ENCODE assay signal across 18 cellular contexts in genomic region chr2:139177041-139177440, GRCh38.
DNase-seq lines count a peak whose midpoint lies in the region; TF ChIP-seq lines count a peak whose summit lies in the region.
"Had no signal": no experiment of that assay in that cellular context is flagged by ENCODE, and none has a peak within 500 bp of the region (broad histone marks: within the 10 kb centered on the region; RNA-seq: fewer than 3 reads in every experiment).

No MANE protein-coding gene starts in this region.

- WGBS in mesodermal cell (ENCODE audit: insufficient coverage in 2 of 2), 2 experiments: 80% methylated on average over 1 of the region's 3 CpGs; no CpG with 5 or more reads in 1 of the 2 experiments

- no peaks in the 10 kb centered on the region for H3K36me3 ChIP-seq in BE2C
- H3K36me3 ChIP-seq in mesodermal cell (ENCODE audit: control insufficient read depth, insufficient read depth, low read length): no peaks in the 10 kb centered on the region

- H3K4me3 ChIP-seq in BE2C (ENCODE audit: low read depth, low read length) (no peak overlapping the region), mesodermal cell (ENCODE audit: extremely low read depth, insufficient read depth, low read length, poor library complexity, severe bottlenecking) (no peak overlapping the region)

- peak; percentile 68 for DNase-seq in BE2C
- peak; percentile 72 for DNase-seq in NCI-H146 (lab: John Stamatoyannopoulos, UW)
- DNase-seq in OCI-M1 (lab: John Stamatoyannopoulos, UW): peak; percentile 26
- DNase-seq in NCI-H524 treated with DMSO at 0.1 percent for 48 hours (lab: John Stamatoyannopoulos, UW): no peak
- DNase-seq in T-helper 1 cell: no peak
- DNase-seq in SW 1271 (lab: John Stamatoyannopoulos, UW): no peak
- DNase-seq: ACHN; AML-193; Calu3; CD4-positive, alpha-beta T cell; DMS79 treated with DMSO at 0.1 percent for 48 hours; H7; NCI-H187; NCI-H510A treated with DMSO at 0.1 percent for 48 hours; NK-92 treated with Interleukin-12 subunit alpha and Interleukin-12 subunit beta, amount 100 ng/mL, for 24 hours had no signal

- no peak for TF ChIP-seq CTCF in BE2C (IDR thresholded peaks at IDR 0.05; ENCODE audit: low read depth, low read length)

- peak overlapping the region; percentile 75 for H3K27ac ChIP-seq in mesodermal cell (ENCODE audit: low read depth, low read length, severe bottlenecking)
- H3K27ac ChIP-seq: KMS-11, RWPE1 had no signal

- H3K9me3 ChIP-seq in BE2C (no peaks in the 10 kb centered on the region), mesodermal cell (ENCODE audit: control insufficient read depth, low read length) (peaks cover 3% of the 10 kb centered on the region)

- no peaks in the 10 kb centered on the region for H3K27me3 ChIP-seq in BE2C

- H3K4me1 ChIP-seq in BE2C (peaks cover 5% of the 10 kb centered on the region), mesodermal cell (ENCODE audit: control insufficient read depth, insufficient read depth, low read length, poor library complexity, severe bottlenecking) (peaks cover 8% of the 10 kb centered on the region)

Comparison
In these comparisons a context has a peak if more than half of its experiments do, and no peak if none do; other contexts are left out.
1. DNase-seq: peak in BE2C (single experiment), NCI-H146 (single experiment) and OCI-M1 (single experiment); none in NCI-H524 treated with DMSO at 0.1 percent for 48 hours (single experiment), T-helper 1 cell (0 of 5) and SW 1271 (0 of 2).